Comparison of ENCODE assay signal across 26 cellular contexts in the genomic region with DNA sequence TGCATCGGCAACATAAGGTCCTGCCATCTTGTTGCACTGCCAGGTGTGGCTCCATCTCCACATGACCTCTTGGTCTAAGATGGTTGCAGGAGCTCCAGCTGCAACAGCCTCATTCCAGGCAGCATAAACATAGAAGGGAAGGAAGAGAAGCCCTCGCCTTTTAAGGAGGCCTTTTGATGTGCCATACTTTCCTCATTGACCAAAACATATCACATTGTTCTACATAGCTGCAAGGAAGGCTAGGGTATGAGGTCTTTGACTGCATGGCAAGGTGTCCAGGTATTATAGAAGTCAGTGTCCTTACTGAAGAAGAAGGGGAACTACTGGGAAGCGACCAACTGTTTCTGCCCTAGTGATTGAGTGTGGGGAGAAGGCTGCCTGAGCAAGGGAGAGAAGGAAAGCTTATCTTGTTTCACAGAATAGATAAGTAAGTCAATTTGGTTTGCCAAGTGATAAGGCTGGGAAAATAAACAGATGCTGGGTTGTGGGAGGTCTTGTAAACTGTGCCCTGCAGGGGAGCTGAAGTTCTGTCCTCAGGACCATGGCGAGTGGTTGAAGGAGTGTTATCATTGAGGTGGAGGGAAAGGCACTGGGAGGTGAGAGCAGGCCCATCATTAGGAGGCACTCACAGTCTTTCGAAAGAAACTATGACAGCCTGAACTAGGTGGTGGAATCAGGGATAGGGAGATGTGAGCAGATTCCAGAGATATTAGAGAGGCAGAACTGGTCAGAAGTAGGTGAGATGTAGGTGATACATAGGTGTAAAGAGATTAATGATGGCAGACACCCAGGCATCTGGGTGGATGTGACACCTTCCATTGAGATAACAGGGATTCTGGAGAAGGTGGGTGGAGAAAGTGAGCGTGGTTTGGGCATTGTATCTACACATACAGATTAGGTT.
DNase-seq lines count a peak whose midpoint lies in the region; ATAC-seq, FAIRE-seq and TF ChIP-seq lines count a peak whose summit lies in the region.
"Had no signal": no experiment of that assay in that cellular context is flagged by ENCODE, and none has a peak within 500 bp of the region (broad histone marks: within the 10 kb centered on the region; RNA-seq: fewer than 3 reads in every experiment).

No MANE protein-coding gene starts in this region.

- H4K8ac ChIP-seq in H1 (ENCODE audit: extremely low read depth, insufficient read depth, low read length), result no peak overlapping the region
- H4K8ac ChIP-seq in neuronal stem cell (ENCODE audit: low read depth, low read length), result no peak overlapping the region

- H2BK15ac ChIP-seq in H1 (ENCODE audit: low read length) (peak overlapping the region; percentile 47; the same call in 1 of the 2 replicates), neuronal stem cell (ENCODE audit: low read length) (no peak overlapping the region)

- no peak overlapping the region for H4K5ac ChIP-seq in H1 (ENCODE audit: insufficient read length, low read depth, low read length)

- no peak for TF ChIP-seq EP300 in H1 (IDR thresholded peaks at IDR 0.05; ENCODE audit: borderline replicate concordance in 1 of 2, low read depth in 2 of 2, low read length in 2 of 2)

- peak overlapping the region; percentile 56; the same call in 1 of the 2 replicates for H2BK20ac ChIP-seq in H1 (ENCODE audit: low read length)

- H3K9ac ChIP-seq in H1 (replicated peaks in 1 of 4; ENCODE audit: extremely low read depth in 1 of 4, low read depth in 3 of 4, low read length in 3 of 4) (no peak overlapping the region), neuronal stem cell (ENCODE audit: low read depth, low read length, poor library complexity) (no peak overlapping the region)
- H3K9ac ChIP-seq: GM23248 had no signal

- ATAC-seq in GM21367 (IDR thresholded peaks at IDR 0.05; ENCODE audit: unreplicated experiment) (no peak), sciatic nerve (no peak), HG03280 (IDR thresholded peaks at IDR 0.05; ENCODE audit: unreplicated experiment) (no peak)
- ATAC-seq: HCT116, Panc1 had no signal

- H3K4me3 Mint-ChIP-seq in activated CD4-positive, alpha-beta T cell treated with anti-CD3 and anti-CD28 coated beads, Interleukin-2, amount 10 ng/mL, durations not matched to agents 24 days and 14 days, result no peak overlapping the region

- H2AFZ ChIP-seq in H1 (ENCODE audit: low read length), result no peak overlapping the region
- no peak overlapping the region for H2AFZ ChIP-seq in neuronal stem cell (ENCODE audit: low read length)
- H2AFZ ChIP-seq: GM23248 had no signal

- POLR2A ChIA-PET in H1 (lab: Charles Lee; ENCODE audit: partially characterized antibody), result no interaction called here

- peaks cover 0 to 12% (median 9%) of the 10 kb centered on the region in 4 experiments; a peak in 6 of 7 replicates for H3K4me1 ChIP-seq in H1 (replicated peaks in 1 of 4; ENCODE audit: control insufficient read depth in 3 of 4, insufficient read depth in 4 of 4, low read length in 3 of 4)
- H3K4me1 ChIP-seq in neuronal stem cell (ENCODE audit: control insufficient read depth in 2 of 2, insufficient read depth in 1 of 2, low read depth in 1 of 2, low read length in 2 of 2), result no peaks in the 10 kb centered on the region

- peaks cover 9% of the 10 kb centered on the region for H3K27me3 Mint-ChIP-seq in activated CD4-positive, alpha-beta T cell treated with anti-CD3 and anti-CD28 coated beads, Interleukin-2, amount 10 ng/mL, durations not matched to agents 24 days and 14 days

- FAIRE-seq in H1 (lab: Jason Lieb, UNC), result no peak
- FAIRE-seq: HTR-8/SVneo had no signal

- TF ChIP-seq RAD21 in H1 (IDR thresholded peaks at IDR 0.05 in 1 of 2, conservative IDR thresholded peaks at IDR 0.05 in 1 of 2; ENCODE audit: low read depth in 2 of 2, low read length in 2 of 2), result no peak

- H3K9me3 ChIP-seq in H1 (ENCODE audit: insufficient read depth in 2 of 2, low read depth in 1 of 2, low read length in 1 of 2) (no peaks in the 10 kb centered on the region), neuronal stem cell (replicated peaks in 1 of 2; ENCODE audit: control insufficient read depth in 2 of 2, insufficient read depth in 1 of 2, low read depth in 1 of 2, low read length in 2 of 2) (no peaks in the 10 kb centered on the region)
- H3K9me3 ChIP-seq: MG63 had no signal

- no peaks in the 10 kb centered on the region for H4K20me1 ChIP-seq in H1 (replicated peaks in 1 of 2; ENCODE audit: control insufficient read depth in 1 of 2, insufficient read depth in 2 of 2, low read length in 2 of 2)

- H3K36me3 ChIP-seq in H1 (ENCODE audit: control insufficient read depth in 2 of 4, insufficient read depth in 4 of 4, low read length in 3 of 4) (no peaks in the 10 kb centered on the region), neuronal stem cell (replicated peaks in 1 of 2; ENCODE audit: control insufficient read depth in 2 of 2, insufficient read depth in 2 of 2, low read length in 2 of 2) (no peaks in the 10 kb centered on the region)
- H3K36me3 ChIP-seq: MG63 had no signal

- H3K18ac ChIP-seq in H1 (ENCODE audit: extremely low read depth, low read length), result no peak overlapping the region
- no peak overlapping the region for H3K18ac ChIP-seq in neuronal stem cell (ENCODE audit: low read length)

- H3K9me3 Mint-ChIP-seq in activated CD4-positive, alpha-beta T cell treated with anti-CD3 and anti-CD28 coated beads, Interleukin-2, amount 10 ng/mL, durations not matched to agents 24 days and 14 days, result peaks cover 3% of the 10 kb centered on the region

- H3K4me2 ChIP-seq in H1 (ENCODE audit: insufficient read depth in 1 of 2, low read depth in 2 of 2, low read length in 2 of 2), result no peak overlapping the region
- H3K4me2 ChIP-seq in neuronal stem cell (ENCODE audit: insufficient read depth, low read length, poor library complexity, severe bottlenecking), result no peak overlapping the region

- H3K14ac ChIP-seq in H1 (ENCODE audit: insufficient read length), result no peak overlapping the region
- H3K14ac ChIP-seq in neuronal stem cell (ENCODE audit: low read length), result peak overlapping the region; percentile 72

- H3K79me1 ChIP-seq in H1 (ENCODE audit: low read depth, low read length), result no peaks in the 10 kb centered on the region
- H3K79me1 ChIP-seq in neuronal stem cell (ENCODE audit: low read depth, low read length), result no peaks in the 10 kb centered on the region

- H2AK5ac ChIP-seq in H1 (ENCODE audit: low read depth, low read length) (0 out of 2 replicates have a peak overlapping the region, but pooled peaks have one; percentile 16), neuronal stem cell (ENCODE audit: low read depth, low read length) (no peak overlapping the region)

- intact Hi-C loops in sciatic nerve (cut with DNase I), result no loop called here
- intact Hi-C loops in activated CD4-positive, alpha-beta T cell treated with anti-CD3 and anti-CD28 coated beads, Interleukin-2, amount 10 ng/mL, durations not matched to agents 24 days and 14 days (cut with micrococcal nuclease), result no loop called here

- H3K79me2 ChIP-seq in H1 (ENCODE audit: control insufficient read depth in 1 of 2, insufficient read depth in 2 of 2, low read length in 2 of 2), result no peaks in the 10 kb centered on the region

- H3K27me3 ChIP-seq in H1 (replicated peaks in 1 of 4; ENCODE audit: control insufficient read depth in 3 of 4, extremely low read depth in 1 of 4, insufficient read depth in 3 of 4, low read length in 3 of 4), result no peaks in the 10 kb centered on the region; a peak in 1 of 7 replicates
- peaks cover 0 to 6% (median 0%) of the 10 kb centered on the region in 3 experiments for H3K27me3 ChIP-seq in neuronal stem cell (ENCODE audit: control insufficient read depth in 3 of 3, insufficient read depth in 3 of 3, low read depth in 1 of 3, low read length in 3 of 3)
- H3K27me3 ChIP-seq: MG63 had no signal

- H2BK12ac ChIP-seq in H1 (ENCODE audit: low read depth, low read length) (peak overlapping the region; percentile 68; the same call in 1 of the 2 replicates), neuronal stem cell (ENCODE audit: low read length) (no peak overlapping the region)

- WGBS in H1 (ENCODE audit: extremely low coverage in 1 of 2, insufficient coverage in 1 of 2, insufficient read length in 1 of 2, insufficient replicate concordance in 2 of 2, low coverage in 1 of 2, low lambda C conversion rate in 2 of 2, missing lambda C conversion rate in 1 of 2), 2 experiments, result 84% methylated on average over 6 of the region's 6 CpGs; no CpG with 5 or more reads in 1 of the 2 experiments
- no CpG with 5 or more reads among the region's 6 CpGs for WGBS in neuronal stem cell (ENCODE audit: extremely low coverage in 2 of 2, insufficient read length in 2 of 2, insufficient replicate concordance in 1 of 2), 2 donors

- H2BK120ac ChIP-seq in H1 (replicated peaks; ENCODE audit: low read depth, low read length) (no peak overlapping the region), neuronal stem cell (ENCODE audit: low read depth, low read length) (no peak overlapping the region)

- no peaks in the 10 kb centered on the region; the same call in 1 of the 2 replicates for H3K23me2 ChIP-seq in H1 (ENCODE audit: low read depth, low read length)

- CTCF ChIA-PET in H1 (lab: Charles Lee; ENCODE audit: partially characterized antibody), result interaction anchor here (0.8 to 2.1 kb wide), 7 partner anchors 9 to 206 kb away, joined by 3 to 6 read pairs (median 4); no protein-coding TSS in a partner anchor

- H3K4ac ChIP-seq in H1 (replicated peaks; ENCODE audit: insufficient read length, low read depth, low read length) (no peak overlapping the region), neuronal stem cell (ENCODE audit: low read length) (no peak overlapping the region)

- no peak overlapping the region for H2BK5ac ChIP-seq in H1 (ENCODE audit: low read depth, low read length)
- no peak overlapping the region for H2BK5ac ChIP-seq in neuronal stem cell (ENCODE audit: low read length)

- DNase-seq in ELF-1 (ENCODE audit: low read depth, low spot score) (peak; percentile 68), NCI-H226 (peak; percentile 62), H1 (ENCODE audit: low read depth in 1 of 2, low spot score in 2 of 2) (no peak), neuronal stem cell (ENCODE audit: low spot score) (no peak), sciatic nerve (ENCODE audit: low spot score) (no peak)
- DNase-seq in activated CD4-positive, alpha-beta T cell treated with anti-CD3 and anti-CD28 coated beads, Interleukin-2, amount 10 ng/mL, durations not matched to agents 24 days and 14 days, result no peak
- DNase-seq: DMS153, GM23248, IMR-90, KG1, MG63, NCI-H1105 treated with DMSO at 0.1 percent for 48 hours, NCI-H146, NCI-H1930, NCI-H2107, NCI-H446 treated with DMSO at 0.1 percent for 48 hours, NCI-H526, NCI-H82, SHP77, SW 1271 had no signal

- H3K4me3 ChIP-seq in H1 (ENCODE audit: extremely low read depth in 1 of 4, insufficient read depth in 2 of 4, low read depth in 3 of 4, low read length in 4 of 4) (no peak overlapping the region), neuronal stem cell (ENCODE audit: low read length in 2 of 2) (no peak overlapping the region)
- H3K4me3 ChIP-seq: GM23248, MG63 had no signal

- H3K27ac ChIP-seq in H1 (ENCODE audit: low read depth, low read length) (no peak overlapping the region), neuronal stem cell (replicated peaks; ENCODE audit: low read length) (no peak overlapping the region)
- H3K27ac ChIP-seq: GM23248, RWPE1 had no signal

- TF ChIP-seq CTCF in H1 (IDR thresholded peaks at IDR 0.05; ENCODE audit: control extremely low read depth in 1 of 3, insufficient read depth in 1 of 3, low read depth in 1 of 3, low read length in 3 of 3), result no peak

- H3K23ac ChIP-seq in H1 (ENCODE audit: insufficient read length), result no peak overlapping the region
- no peak overlapping the region for H3K23ac ChIP-seq in neuronal stem cell (ENCODE audit: low read depth, low read length, poor library complexity)

- no peaks in the 10 kb centered on the region for H3K36me3 Mint-ChIP-seq in activated CD4-positive, alpha-beta T cell treated with anti-CD3 and anti-CD28 coated beads, Interleukin-2, amount 10 ng/mL, durations not matched to agents 24 days and 14 days (ENCODE audit: low read depth)

- no peak for TF ChIP-seq POLR2A in H1 (IDR thresholded peaks at IDR 0.05; ENCODE audit: control extremely low read depth in 1 of 2, low read depth in 2 of 2, low read length in 2 of 2)

- H3K56ac ChIP-seq in H1 (replicated peaks; ENCODE audit: insufficient read length, low read depth, low read length), result no peak overlapping the region

- H3K27ac Mint-ChIP-seq in activated CD4-positive, alpha-beta T cell treated with anti-CD3 and anti-CD28 coated beads, Interleukin-2, amount 10 ng/mL, durations not matched to agents 24 days and 14 days, result no peak overlapping the region

- H3K4me1 Mint-ChIP-seq in activated CD4-positive, alpha-beta T cell treated with anti-CD3 and anti-CD28 coated beads, Interleukin-2, amount 10 ng/mL, durations not matched to agents 24 days and 14 days, result no peaks in the 10 kb centered on the region

- H4K91ac ChIP-seq in H1 (replicated peaks; ENCODE audit: insufficient read length, low read length) (no peak overlapping the region), neuronal stem cell (ENCODE audit: low read depth, low read length, poor library complexity) (no peak overlapping the region)

Comparison
In these comparisons a context has a peak if more than half of its experiments do, and no peak if none do; other contexts are left out.
1. DNase-seq: peak in ELF-1 (single experiment) and NCI-H226 (single experiment); none in H1 (0 of 2), neuronal stem cell (single experiment), sciatic nerve (single experiment) and activated CD4-positive, alpha-beta T cell treated with anti-CD3 and anti-CD28 coated beads, Interleukin-2, amount 10 ng/mL, durations not matched to agents 24 days and 14 days (single experiment).